1 cellular context compared by ENCODE assay signal in genomic region chr7:100464210-100464660, GRCh38.
TF ChIP-seq lines count a peak whose summit lies in the region.

A gene with protein sequence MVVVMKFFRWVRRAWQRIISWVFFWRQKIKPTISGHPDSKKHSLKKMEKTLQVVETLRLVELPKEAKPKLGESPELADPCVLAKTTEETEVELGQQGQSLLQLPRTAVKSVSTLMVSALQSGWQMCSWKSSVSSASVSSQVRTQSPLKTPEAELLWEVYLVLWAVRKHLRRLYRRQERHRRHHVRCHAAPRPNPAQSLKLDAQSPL (minus strand): TSS chr7:100464260. CDS start chr7:100464025, 235 bp downstream.

TF ChIP-seq in IMR-90, 13 proteins besides CTCF, POLR2A, EP300 and RAD21:
- no peak for TF ChIP-seq MAZ (IDR thresholded peaks at IDR 0.05; ENCODE audit: borderline replicate concordance, low read depth, low read length)
- TF ChIP-seq NFE2L2 (IDR thresholded peaks at IDR 0.05; ENCODE audit: low read depth, low read length), result no peak
- TF ChIP-seq CEBPB (IDR thresholded peaks at IDR 0.05; ENCODE audit: low read depth, low read length), result no peak
- TF ChIP-seq, protein P1, sequence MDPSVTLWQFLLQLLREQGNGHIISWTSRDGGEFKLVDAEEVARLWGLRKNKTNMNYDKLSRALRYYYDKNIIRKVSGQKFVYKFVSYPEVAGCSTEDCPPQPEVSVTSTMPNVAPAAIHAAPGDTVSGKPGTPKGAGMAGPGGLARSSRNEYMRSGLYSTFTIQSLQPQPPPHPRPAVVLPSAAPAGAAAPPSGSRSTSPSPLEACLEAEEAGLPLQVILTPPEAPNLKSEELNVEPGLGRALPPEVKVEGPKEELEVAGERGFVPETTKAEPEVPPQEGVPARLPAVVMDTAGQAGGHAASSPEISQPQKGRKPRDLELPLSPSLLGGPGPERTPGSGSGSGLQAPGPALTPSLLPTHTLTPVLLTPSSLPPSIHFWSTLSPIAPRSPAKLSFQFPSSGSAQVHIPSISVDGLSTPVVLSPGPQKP (IDR thresholded peaks at IDR 0.05; ENCODE audit: borderline replicate concordance, low read depth, low read length), result no peak
- no peak for TF ChIP-seq RFX5 (IDR thresholded peaks at IDR 0.05; ENCODE audit: low read depth, low read length)
- no peak for TF ChIP-seq USF2 (IDR thresholded peaks at IDR 0.05; ENCODE audit: low read depth, low read length)
